Comparison of ENCODE assay signal across 12 cellular contexts in the genomic region with DNA sequence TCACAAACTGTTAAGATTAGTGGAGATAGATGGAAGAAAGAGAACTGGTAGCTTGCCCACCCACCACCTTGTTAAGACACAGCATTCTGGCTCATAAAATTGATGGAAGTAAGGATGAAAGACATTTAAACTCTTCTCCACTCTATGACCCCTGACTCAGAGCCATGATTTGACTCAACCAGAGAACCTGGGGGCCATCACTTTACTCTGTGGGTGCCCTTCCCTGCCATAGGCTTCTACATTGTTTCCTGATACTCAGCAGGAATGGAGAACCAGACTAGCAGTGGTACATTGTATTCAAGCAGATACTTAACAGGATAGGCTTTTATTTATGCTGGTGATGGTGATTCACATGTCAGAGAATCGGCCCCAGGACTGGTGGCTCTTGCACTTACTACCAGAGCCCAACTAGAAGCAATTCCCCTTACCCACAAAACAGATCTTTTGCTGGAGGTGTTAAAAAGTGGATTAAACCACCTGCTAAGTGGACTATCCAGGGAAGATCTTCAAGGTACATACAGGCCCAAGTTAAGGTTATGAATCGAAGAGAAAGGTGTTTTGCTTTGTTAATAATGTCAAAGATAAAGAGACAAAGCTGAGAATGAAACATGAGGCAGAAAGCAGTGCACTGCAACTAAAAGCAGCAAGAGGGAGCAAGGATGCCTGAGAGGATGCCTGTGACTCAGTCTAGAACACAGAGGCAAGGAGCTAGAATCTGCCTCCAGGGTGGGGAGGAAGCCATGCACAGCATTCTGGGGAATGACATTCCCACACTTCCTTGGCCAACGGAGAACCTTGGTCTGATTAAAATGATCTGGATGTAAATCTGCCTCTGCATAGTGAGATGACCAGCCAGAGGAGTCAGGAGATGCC. TPM values are rescaled to one million over a fixed set of nuclear protein-coding genes. Genes with fewer than 3 reads are reported as not detected.
DNase-seq lines count a peak whose midpoint lies in the region; ATAC-seq and TF ChIP-seq lines count a peak whose summit lies in the region.
"Had no signal": no experiment of that assay in that cellular context is flagged by ENCODE, and none has a peak within 500 bp of the region (broad histone marks: within the 10 kb centered on the region; RNA-seq: fewer than 3 reads in every experiment).

No MANE protein-coding gene starts in this region.

- no peaks in the 10 kb centered on the region for H3K27me3 ChIP-seq in osteoblast (ENCODE audit: insufficient read depth, low read length)
- H3K27me3 ChIP-seq: adrenal gland, heart left ventricle had no signal

- peak overlapping the region; percentile 39 for H2AFZ ChIP-seq in osteoblast (ENCODE audit: low read length)

- H4K20me1 ChIP-seq in osteoblast (ENCODE audit: insufficient read depth, low read length): no peaks in the 10 kb centered on the region

- ATAC-seq in sciatic nerve (no peak), HG02938 (IDR thresholded peaks at IDR 0.05; ENCODE audit: unreplicated experiment) (no peak)
- ATAC-seq: heart left ventricle had no signal

- DNase-seq in ELR (ENCODE audit: low read depth): peak; percentile 92
- DNase-seq in NAMALWA (ENCODE audit: low spot score): peak; percentile 30
- peak; percentile 90 for DNase-seq in epithelial cell of esophagus (ENCODE audit: low read depth)
- peak; percentile 23 for DNase-seq in osteoblast (ENCODE audit: insufficient read length, low spot score, missing footprints)
- DNase-seq in sciatic nerve (ENCODE audit: low spot score): no peak
- DNase-seq in activated naive CD4-positive, alpha-beta T cell (lab: John Stamatoyannopoulos, UW): no peak
- DNase-seq: activated CD4-positive, CD25-positive, alpha-beta regulatory T cell treated with anti-CD3 and anti-CD28 coated beads, Interleukin-2, amount 50 U/mL, for 72 hours; heart left ventricle; NCI-H510A; occipital lobe had no signal

- H3K4me1 ChIP-seq in osteoblast (ENCODE audit: insufficient read depth, low read length): peaks cover 13% of the 10 kb centered on the region
- H3K4me1 ChIP-seq: adrenal gland, heart left ventricle had no signal

- intact Hi-C loops in sciatic nerve (cut with DNase I): no loop called here

- no peaks in the 10 kb centered on the region for H3K9me3 ChIP-seq in osteoblast (ENCODE audit: low read depth, low read length)
- H3K9me3 ChIP-seq: adrenal gland, heart left ventricle had no signal

- no peak overlapping the region for H3K4me3 ChIP-seq in epithelial cell of esophagus (ENCODE audit: low read length)
- no peak overlapping the region for H3K4me3 ChIP-seq in osteoblast (ENCODE audit: insufficient read depth, low read length)
- H3K4me3 ChIP-seq: adrenal gland, heart left ventricle had no signal

- no peaks in the 10 kb centered on the region for H3K36me3 ChIP-seq in osteoblast (ENCODE audit: insufficient read depth, low read length)
- H3K36me3 ChIP-seq: adrenal gland, heart left ventricle had no signal

- no peaks in the 10 kb centered on the region for H3K79me2 ChIP-seq in osteoblast (ENCODE audit: insufficient read depth, low read length)

- peak overlapping the region; percentile 22 for H3K4me2 ChIP-seq in osteoblast (ENCODE audit: insufficient read depth, low read length)

- peak overlapping the region; percentile 55 for H3K27ac ChIP-seq in osteoblast (ENCODE audit: low read depth, low read length)
- H3K27ac ChIP-seq: adrenal gland, heart left ventricle had no signal

- TF ChIP-seq CTCF in epithelial cell of esophagus (IDR thresholded peaks at IDR 0.05; ENCODE audit: insufficient read depth, low read depth, low read length, missing control alignments) (peak; percentile 83), osteoblast (IDR thresholded peaks at IDR 0.05; ENCODE audit: extremely low read depth, low read depth, low read length) (peak; percentile 69)

RNA-seq across cellular contexts. Expression of a gene that starts 36.0 kb away (rescaled TPM):
- total RNA-seq in osteoblast: 10.9 and 11.9 TPM in 2 replicates
- 33.8 TPM for total RNA-seq in sciatic nerve

Comparison
In these comparisons a context has a peak if more than half of its experiments do, and no peak if none do; other contexts are left out.
1. DNase-seq: peak in ELR (single experiment), NAMALWA (single experiment), epithelial cell of esophagus (single experiment) and osteoblast (single experiment); none in sciatic nerve (single experiment) and activated naive CD4-positive, alpha-beta T cell (0 of 4).